ENCODE assay signal across 27 cellular contexts in genomic region chr2:203282101-203282500, GRCh38.
"Had no signal": no experiment of that assay in that cellular context is flagged by ENCODE, and none has a peak within 500 bp of the region (broad histone marks: within the 10 kb centered on the region; RNA-seq: fewer than 3 reads in every experiment).

No MANE protein-coding gene starts in this region.

- H3K4me1 Mint-ChIP-seq: stimulated activated effector memory CD8-positive, alpha-beta T cell treated with anti-CD3 and anti-CD28 coated beads, Interleukin-12 subunit alpha, Interleukin-12 subunit beta, amount 100 ng/mL, for 72 hours; stimulated activated memory B cell treated with anti-CD40 and anti-IgM and Interleukin-4, amounts not matched to agents 10 μg/mL and 1 μg/mL and 100 μg/mL, for 72 hours; stimulated activated naive CD8-positive, alpha-beta T cell treated with anti-CD3 and anti-CD28 coated beads, Interleukin-15, amount 100 ng/mL, for 72 hours had no signal

- H3K27ac Mint-ChIP-seq: stimulated activated effector memory CD8-positive, alpha-beta T cell treated with anti-CD3 and anti-CD28 coated beads, Interleukin-12 subunit alpha, Interleukin-12 subunit beta, amount 100 ng/mL, for 72 hours; stimulated activated memory B cell treated with anti-CD40 and anti-IgM and Interleukin-4, amounts not matched to agents 10 μg/mL and 1 μg/mL and 100 μg/mL, for 72 hours; stimulated activated naive CD8-positive, alpha-beta T cell treated with anti-CD3 and anti-CD28 coated beads, Interleukin-15, amount 100 ng/mL, for 72 hours; stimulated activated naive CD8-positive, alpha-beta T cell treated with anti-CD3 and anti-CD28 coated beads, Interleukin-15, Interleukin-2, amounts not matched to agents 100 ng/mL and 50 ng/mL, for 24 hours; type B pancreatic cell had no signal

- H3K4me3 ChIP-seq: stomach, suprapubic skin, testis, thoracic aorta, thyroid gland, tibial artery, tibial nerve, transverse colon, upper lobe of left lung, upper lobe of right lung, uterus, vagina had no signal

- H3K4me1 ChIP-seq: stomach, suprapubic skin, testis, thyroid gland, tibial nerve, transverse colon, upper lobe of left lung, upper lobe of right lung, uterus, vagina had no signal

- H3K4me3 Mint-ChIP-seq: stimulated activated effector memory CD8-positive, alpha-beta T cell treated with anti-CD3 and anti-CD28 coated beads, Interleukin-12 subunit alpha, Interleukin-12 subunit beta, amount 100 ng/mL, for 72 hours; stimulated activated memory B cell treated with anti-CD40 and anti-IgM and Interleukin-4, amounts not matched to agents 10 μg/mL and 1 μg/mL and 100 μg/mL, for 72 hours; stimulated activated naive CD8-positive, alpha-beta T cell treated with anti-CD3 and anti-CD28 coated beads, Interleukin-15, amount 100 ng/mL, for 72 hours; stimulated activated naive CD8-positive, alpha-beta T cell treated with anti-CD3 and anti-CD28 coated beads, Interleukin-15, Interleukin-2, amounts not matched to agents 100 ng/mL and 50 ng/mL, for 24 hours; type B pancreatic cell had no signal

- DNase-seq: stimulated activated CD4-positive, alpha-beta T cell treated with anti-CD3 and anti-CD28 coated beads, Interleukin-2, amount 100 ng/mL, for 48 hours; stimulated activated CD4-positive, alpha-beta T cell treated with anti-CD3 and anti-CD28 coated beads, Interleukin-4, amount 100 ng/mL, for 1 hour; stimulated activated CD4-positive, alpha-beta T cell treated with anti-CD3 and anti-CD28 coated beads, Interleukin-4, amount 100 ng/mL, for 24 hours; stimulated activated CD4-positive, alpha-beta T cell treated with anti-CD3 and anti-CD28 coated beads, Interleukin-4, amount 100 ng/mL, for 4 hours; stimulated activated CD8-positive, alpha-beta memory T cell treated with anti-CD3 and anti-CD28 coated beads, Interleukin-4, amount 100 ng/mL, for 48 hours; stimulated activated naive CD4-positive, alpha-beta T cell; stimulated activated naive CD4-positive, alpha-beta T cell treated with Interleukin-2 at 50 U/mL for 16 hours; stimulated activated naive CD8-positive, alpha-beta T cell treated with anti-CD3 and anti-CD28 coated beads, Interleukin-15, amount 100 ng/mL, for 72 hours; stimulated activated naive CD8-positive, alpha-beta T cell treated with anti-CD3 and anti-CD28 coated beads, Interleukin-15, Interleukin-2, amounts not matched to agents 100 U/mL and 50 U/mL, for 24 hours; stomach; substantia nigra; testis; thyroid gland; tibial artery; transverse colon; trophoblast cell; upper lobe of left lung; upper lobe of right lung; uterus had no signal

- ATAC-seq: stimulated activated effector memory CD8-positive, alpha-beta T cell treated with anti-CD3 and anti-CD28 coated beads, Interleukin-12 subunit alpha, Interleukin-12 subunit beta, amount 100 ng/mL, for 72 hours; stimulated activated memory B cell treated with anti-CD40 and anti-IgM and Interleukin-4, amounts not matched to agents 10 μg/mL and 1 μg/mL and 100 μg/mL, for 72 hours; stimulated activated naive CD8-positive, alpha-beta T cell treated with anti-CD3 and anti-CD28 coated beads, Interleukin-15, amount 100 ng/mL, for 72 hours; stimulated activated naive CD8-positive, alpha-beta T cell treated with anti-CD3 and anti-CD28 coated beads, Interleukin-15, Interleukin-2, amounts not matched to agents 100 U/mL and 50 U/mL, for 24 hours; upper lobe of right lung had no signal

- H3K27me3 Mint-ChIP-seq: stimulated activated memory B cell treated with anti-CD40 and anti-IgM and Interleukin-4, amounts not matched to agents 10 μg/mL and 1 μg/mL and 100 μg/mL, for 72 hours; stimulated activated naive CD8-positive, alpha-beta T cell treated with anti-CD3 and anti-CD28 coated beads, Interleukin-15, amount 100 ng/mL, for 72 hours; stimulated activated naive CD8-positive, alpha-beta T cell treated with anti-CD3 and anti-CD28 coated beads, Interleukin-15, Interleukin-2, amounts not matched to agents 100 ng/mL and 50 ng/mL, for 24 hours; type B pancreatic cell had no signal

- H3K9me3 Mint-ChIP-seq: stimulated activated effector memory CD8-positive, alpha-beta T cell treated with anti-CD3 and anti-CD28 coated beads, Interleukin-12 subunit alpha, Interleukin-12 subunit beta, amount 100 ng/mL, for 72 hours; stimulated activated memory B cell treated with anti-CD40 and anti-IgM and Interleukin-4, amounts not matched to agents 10 μg/mL and 1 μg/mL and 100 μg/mL, for 72 hours; stimulated activated naive CD8-positive, alpha-beta T cell treated with anti-CD3 and anti-CD28 coated beads, Interleukin-15, amount 100 ng/mL, for 72 hours; stimulated activated naive CD8-positive, alpha-beta T cell treated with anti-CD3 and anti-CD28 coated beads, Interleukin-15, Interleukin-2, amounts not matched to agents 100 ng/mL and 50 ng/mL, for 24 hours; type B pancreatic cell had no signal

- H3K27me3 ChIP-seq: stomach, suprapubic skin, testis, thyroid gland, tibial artery, tibial nerve, transverse colon, upper lobe of left lung, upper lobe of right lung, uterus, vagina had no signal

- H3K36me3 ChIP-seq: uterus had no signal

- H3K9me3 ChIP-seq: stomach, suprapubic skin, testis, thoracic aorta, thyroid gland, tibial artery, tibial nerve, transverse colon, upper lobe of left lung, upper lobe of right lung, uterus, vagina had no signal

- H3K27ac ChIP-seq: stomach, suprapubic skin, testis, thoracic aorta, thyroid gland, tibial artery, tibial nerve, transverse colon, upper lobe of left lung, upper lobe of right lung, uterus, vagina had no signal
